ENCODE assay signal across 17 cellular contexts in genomic region chr2:129801575-129801974, GRCh38.
DNase-seq lines count a peak whose midpoint lies in the region; ATAC-seq and TF ChIP-seq lines count a peak whose summit lies in the region.
"Had no signal": no experiment of that assay in that cellular context is flagged by ENCODE, and none has a peak within 500 bp of the region (broad histone marks: within the 10 kb centered on the region; RNA-seq: fewer than 3 reads in every experiment).

No MANE protein-coding gene starts in this region.

- no peak overlapping the region for H2AFZ ChIP-seq in MM.1S (ENCODE audit: low read length)

- H3K79me2 ChIP-seq in MM.1S (ENCODE audit: low read length) = no peaks in the 10 kb centered on the region

- H3K4me2 ChIP-seq in BLaER1 (peak overlapping the region; percentile 48), MM.1S (ENCODE audit: low read depth, low read length) (no peak overlapping the region)
- H3K4me2 ChIP-seq: KMS-11 had no signal

- DNase-seq in foreskin fibroblast (peak; percentile 36 to 70), NCI-H146 (lab: John Stamatoyannopoulos, UW) (no peak), MM.1S (no peak), GM13977 (ENCODE audit: low spot score) (no peak)
- DNase-seq in stimulated activated CD4-positive, alpha-beta T cell treated with anti-CD3 and anti-CD28 coated beads, Interleukin-12 subunit alpha, Interleukin-12 subunit beta, amount 100 ng/mL, for 4 hours = no peak
- DNase-seq: activated CD4-positive, CD25-positive, alpha-beta regulatory T cell; activated naive CD4-positive, alpha-beta T cell treated with anti-CD3 and anti-CD28 coated beads, Interleukin-2, amount 10 ng/mL, durations not matched to agents 7 days and 5 days; AML-193; DMS 273 treated with DMSO at 0.1 percent for 48 hours; H9; NCI-H2107; posterior cingulate gyrus; stomach had no signal

- no peaks in the 10 kb centered on the region for H3K9me2 ChIP-seq in MM.1S (replicated peaks; ENCODE audit: insufficient read depth, low read length)

- no peaks in the 10 kb centered on the region for H3K36me3 ChIP-seq in BLaER1
- no peaks in the 10 kb centered on the region for H3K36me3 ChIP-seq in HUES64 (ENCODE audit: insufficient read depth, low read length)
- no peaks in the 10 kb centered on the region for H3K36me3 ChIP-seq in MM.1S (replicated peaks; ENCODE audit: insufficient read depth, low read length)
- H3K36me3 ChIP-seq: stomach had no signal

- no peak overlapping the region for H3K27ac ChIP-seq in BLaER1
- H3K27ac ChIP-seq in HUES64 (ENCODE audit: low read depth, low read length) = peak overlapping the region; percentile 40
- H3K27ac ChIP-seq in MM.1S (ENCODE audit: low read length) = no peak overlapping the region
- H3K27ac ChIP-seq: KMS-11, stomach had no signal

- in situ Hi-C loops in GM13977 (cut with MboI; ENCODE audit: low pct_unique_long_range_greater_than_20kb, low sequenced_read_pairs, unreplicated experiment) = no loop called here

- H4K20me1 ChIP-seq in BLaER1 (no peaks in the 10 kb centered on the region), MM.1S (ENCODE audit: insufficient read depth, low read length) (no peaks in the 10 kb centered on the region)

- no peak overlapping the region for H3K4me3 ChIP-seq in BLaER1
- H3K4me3 ChIP-seq in HUES64 (ENCODE audit: low read length) = no peak overlapping the region
- H3K4me3 ChIP-seq in foreskin fibroblast (ENCODE audit: low read depth in 1 of 2, low read length in 2 of 2) = no peak overlapping the region
- no peak overlapping the region for H3K4me3 ChIP-seq in MM.1S (ENCODE audit: low read length)
- H3K4me3 ChIP-seq: stomach had no signal

- TF ChIP-seq CTCF in foreskin fibroblast (IDR thresholded peaks at IDR 0.05; ENCODE audit: low read depth, low read length) (no peak), MM.1S (IDR thresholded peaks at IDR 0.05; ENCODE audit: low read length) (no peak), GM13977 (IDR thresholded peaks at IDR 0.05; ENCODE audit: extremely low read depth, insufficient read depth, missing control alignments) (no peak)

- no peaks in the 10 kb centered on the region for H3K9me3 ChIP-seq in BLaER1
- H3K9me3 ChIP-seq in HUES64 (ENCODE audit: insufficient read depth, low read depth, low read length) = no peaks in the 10 kb centered on the region
- no peaks in the 10 kb centered on the region for H3K9me3 ChIP-seq in MM.1S (replicated peaks; ENCODE audit: insufficient read depth, low read length)
- H3K9me3 ChIP-seq: stomach had no signal

- no peaks in the 10 kb centered on the region for H3K27me3 ChIP-seq in BLaER1
- H3K27me3 ChIP-seq in HUES64 (ENCODE audit: insufficient read depth, low read length) = no peaks in the 10 kb centered on the region
- H3K27me3 ChIP-seq in MM.1S (replicated peaks; ENCODE audit: insufficient read depth, low read length) = no peaks in the 10 kb centered on the region
- H3K27me3 ChIP-seq: stomach had no signal

- H3F3A ChIP-seq in MM.1S (ENCODE audit: insufficient read depth, low read length) = no peaks in the 10 kb centered on the region

- ATAC-seq in SK-N-SH treated with all-trans-retinoic acid at 6 μM for 48 hours = no peak

- 40% methylated on average over 1 of the region's 1 CpG for WGBS in HUES64

- H3K9ac ChIP-seq in BLaER1 (no peak overlapping the region), HUES64 (ENCODE audit: low read depth, low read length) (no peak overlapping the region), MM.1S (ENCODE audit: low read length) (no peak overlapping the region)
- H3K9ac ChIP-seq: KMS-11 had no signal

- H3K4me1 ChIP-seq in BLaER1 (peaks cover 16% of the 10 kb centered on the region), HUES64 (ENCODE audit: insufficient read depth, low read length) (peaks cover 28% of the 10 kb centered on the region), MM.1S (ENCODE audit: low read length) (no peaks in the 10 kb centered on the region)
- H3K4me1 ChIP-seq: stomach had no signal

TF ChIP-seq in SK-N-SH treated with all-trans-retinoic acid at 6 μM for 48 hours, 23 proteins besides CTCF, POLR2A, EP300 and RAD21:
- TF ChIP-seq ARNTL (CRISPR knock-in tag; IDR thresholded peaks at IDR 0.05; ENCODE audit: borderline replicate concordance, low read depth) = no peak
- peak; percentile 71 for TF ChIP-seq ISL1 (CRISPR knock-in tag; IDR thresholded peaks at IDR 0.05)
- TF ChIP-seq ZFP3 (CRISPR knock-in tag; IDR thresholded peaks at IDR 0.05) = peak; percentile 66; the same call in 1 of the 2 replicates
- no peak for TF ChIP-seq GLIS3 (CRISPR knock-in tag; IDR thresholded peaks at IDR 0.05)

Comparison
In these comparisons a context has a peak if more than half of its experiments do, and no peak if none do; other contexts are left out.
1. DNase-seq: peak in foreskin fibroblast (2 of 2); none in NCI-H146 (single experiment), stimulated activated CD4-positive, alpha-beta T cell treated with anti-CD3 and anti-CD28 coated beads, Interleukin-12 subunit alpha, Interleukin-12 subunit beta, amount 100 ng/mL, for 4 hours (single experiment), MM.1S (single experiment) and GM13977 (single experiment).